ENCODE assay signal across 1 cellular context in the genomic region with DNA sequence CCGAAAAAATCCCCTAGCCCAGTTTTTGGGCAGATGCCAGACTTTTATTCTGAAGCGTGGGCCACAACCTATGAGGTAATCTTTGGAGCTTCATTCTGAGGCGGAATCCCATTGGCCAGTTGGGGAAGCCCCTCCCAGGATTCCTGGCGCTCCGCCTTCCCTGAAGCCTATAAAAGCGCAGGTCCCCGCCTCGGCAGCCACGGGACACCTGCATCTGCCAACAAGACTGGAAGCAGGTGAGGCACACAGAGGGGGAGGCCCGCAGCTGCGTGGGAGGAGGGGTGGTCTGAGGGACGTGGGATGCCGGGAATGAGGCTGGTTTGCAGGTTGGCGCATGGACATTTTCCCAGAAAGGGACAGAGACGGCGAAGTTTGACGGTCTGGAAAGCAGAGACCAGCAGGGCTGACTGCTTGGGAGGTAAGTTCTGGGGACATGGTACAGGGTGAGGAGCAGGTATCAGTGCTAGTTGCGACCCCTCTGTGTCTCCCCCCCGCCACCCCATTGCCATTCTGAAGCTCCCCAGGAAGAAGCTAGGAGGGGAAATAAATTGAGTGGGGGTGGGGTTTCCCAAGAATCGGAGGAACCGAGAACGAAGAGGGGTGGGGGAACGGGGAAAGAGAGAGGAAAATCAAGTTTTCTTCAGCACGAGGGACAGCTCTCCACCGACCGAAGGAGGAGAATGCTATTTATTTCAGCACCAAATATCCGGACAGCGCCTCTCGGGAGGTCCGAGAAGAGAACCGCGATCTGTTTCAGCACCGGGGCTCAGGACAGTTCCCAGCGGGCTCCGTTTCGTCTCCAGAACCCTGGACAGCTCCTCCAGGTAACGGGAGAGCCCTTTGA.
TF ChIP-seq lines count a peak whose summit lies in the region.

No MANE protein-coding gene starts in this region.

TF ChIP-seq in HepG2, 621 proteins besides CTCF, POLR2A, EP300 and RAD21 (continued from another document and continues in another):
- TF ChIP-seq, protein P1, sequence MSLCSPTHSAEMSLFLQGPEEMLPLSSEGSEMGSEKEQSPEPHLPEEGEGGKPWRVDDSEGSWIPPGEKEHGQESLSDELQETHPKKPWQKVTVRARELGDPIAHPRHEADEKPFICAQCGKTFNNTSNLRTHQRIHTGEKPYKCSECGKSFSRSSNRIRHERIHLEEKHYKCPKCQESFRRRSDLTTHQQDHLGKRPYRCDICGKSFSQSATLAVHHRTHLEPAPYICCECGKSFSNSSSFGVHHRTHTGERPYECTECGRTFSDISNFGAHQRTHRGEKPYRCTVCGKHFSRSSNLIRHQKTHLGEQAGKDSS (CRISPR knock-in tag; IDR thresholded peaks at IDR 0.05; ENCODE audit: borderline replicate concordance, low read depth): peak; percentile 100
- no peak for TF ChIP-seq FOXA1 (IDR thresholded peaks at IDR 0.05)
- peak; percentile 79 for TF ChIP-seq FOXA1 (CRISPR knock-in tag; IDR thresholded peaks at IDR 0.05)
- peak; percentile 100 for TF ChIP-seq REXO4 (CRISPR knock-in tag; IDR thresholded peaks at IDR 0.05; ENCODE audit: borderline replicate concordance)
- peak; percentile 90 for TF ChIP-seq ZNF629 (CRISPR knock-in tag; conservative IDR thresholded peaks at IDR 0.05)
- TF ChIP-seq RFX3 (CRISPR knock-in tag; IDR thresholded peaks at IDR 0.05): peak; percentile 87
- TF ChIP-seq ZFP62 (CRISPR knock-in tag; IDR thresholded peaks at IDR 0.05): no peak
- TF ChIP-seq PHF8 (CRISPR knock-in tag; IDR thresholded peaks at IDR 0.05): peak; percentile 87
- peak; percentile 100 for TF ChIP-seq ZBTB1 (CRISPR knock-in tag; IDR thresholded peaks at IDR 0.05; ENCODE audit: borderline replicate concordance)
- TF ChIP-seq HNRNPK (IDR thresholded peaks at IDR 0.05; ENCODE audit: low read depth, low read length, poor library complexity, severe bottlenecking): peak; percentile 33
- peak; percentile 99 for TF ChIP-seq ISL2 (CRISPR knock-in tag; IDR thresholded peaks at IDR 0.05)
- TF ChIP-seq ZNF367 (CRISPR knock-in tag; IDR thresholded peaks at IDR 0.05; ENCODE audit: borderline replicate concordance): peak; percentile 100
- TF ChIP-seq CBX5 (CRISPR knock-in tag; IDR thresholded peaks at IDR 0.05; ENCODE audit: borderline replicate concordance): peak; percentile 100
- TF ChIP-seq HOXA9 (CRISPR knock-in tag; IDR thresholded peaks at IDR 0.05; ENCODE audit: borderline replicate concordance): peak; percentile 100
- peak; percentile 100 for TF ChIP-seq ZBTB42 (CRISPR knock-in tag; IDR thresholded peaks at IDR 0.05)
- TF ChIP-seq, protein P2, sequence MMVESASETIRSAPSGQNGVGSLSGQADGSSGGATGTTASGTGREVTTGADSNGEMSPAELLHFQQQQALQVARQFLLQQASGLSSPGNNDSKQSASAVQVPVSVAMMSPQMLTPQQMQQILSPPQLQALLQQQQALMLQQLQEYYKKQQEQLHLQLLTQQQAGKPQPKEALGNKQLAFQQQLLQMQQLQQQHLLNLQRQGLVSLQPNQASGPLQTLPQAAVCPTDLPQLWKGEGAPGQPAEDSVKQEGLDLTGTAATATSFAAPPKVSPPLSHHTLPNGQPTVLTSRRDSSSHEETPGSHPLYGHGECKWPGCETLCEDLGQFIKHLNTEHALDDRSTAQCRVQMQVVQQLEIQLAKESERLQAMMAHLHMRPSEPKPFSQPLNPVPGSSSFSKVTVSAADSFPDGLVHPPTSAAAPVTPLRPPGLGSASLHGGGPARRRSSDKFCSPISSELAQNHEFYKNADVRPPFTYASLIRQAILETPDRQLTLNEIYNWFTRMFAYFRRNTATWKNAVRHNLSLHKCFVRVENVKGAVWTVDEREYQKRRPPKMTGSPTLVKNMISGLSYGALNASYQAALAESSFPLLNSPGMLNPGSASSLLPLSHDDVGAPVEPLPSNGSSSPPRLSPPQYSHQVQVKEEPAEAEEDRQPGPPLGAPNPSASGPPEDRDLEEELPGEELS (CRISPR knock-in tag; IDR thresholded peaks at IDR 0.05): peak; percentile 97
- peak; percentile 100 for TF ChIP-seq NFKBIZ (CRISPR knock-in tag; IDR thresholded peaks at IDR 0.05)
- TF ChIP-seq ZNF75D (CRISPR knock-in tag; IDR thresholded peaks at IDR 0.05; ENCODE audit: borderline replicate concordance): peak; percentile 100
- peak; percentile 100 for TF ChIP-seq ZNF251 (CRISPR knock-in tag; IDR thresholded peaks at IDR 0.05)
- TF ChIP-seq ZGPAT (CRISPR knock-in tag; IDR thresholded peaks at IDR 0.05): peak; percentile 100
- peak; percentile 100 for TF ChIP-seq STAT6 (CRISPR knock-in tag; IDR thresholded peaks at IDR 0.05; ENCODE audit: borderline replicate concordance)
- TF ChIP-seq PHF21A (CRISPR knock-in tag; IDR thresholded peaks at IDR 0.05): peak; percentile 91
- peak; percentile 100 for TF ChIP-seq CSRNP2 (CRISPR knock-in tag; conservative IDR thresholded peaks at IDR 0.05; ENCODE audit: low read depth)
- TF ChIP-seq ZNF292 (CRISPR knock-in tag; IDR thresholded peaks at IDR 0.05; ENCODE audit: borderline replicate concordance, low read depth): peak; percentile 89; the same call in 1 of the 2 replicates
- TF ChIP-seq, protein P3, sequence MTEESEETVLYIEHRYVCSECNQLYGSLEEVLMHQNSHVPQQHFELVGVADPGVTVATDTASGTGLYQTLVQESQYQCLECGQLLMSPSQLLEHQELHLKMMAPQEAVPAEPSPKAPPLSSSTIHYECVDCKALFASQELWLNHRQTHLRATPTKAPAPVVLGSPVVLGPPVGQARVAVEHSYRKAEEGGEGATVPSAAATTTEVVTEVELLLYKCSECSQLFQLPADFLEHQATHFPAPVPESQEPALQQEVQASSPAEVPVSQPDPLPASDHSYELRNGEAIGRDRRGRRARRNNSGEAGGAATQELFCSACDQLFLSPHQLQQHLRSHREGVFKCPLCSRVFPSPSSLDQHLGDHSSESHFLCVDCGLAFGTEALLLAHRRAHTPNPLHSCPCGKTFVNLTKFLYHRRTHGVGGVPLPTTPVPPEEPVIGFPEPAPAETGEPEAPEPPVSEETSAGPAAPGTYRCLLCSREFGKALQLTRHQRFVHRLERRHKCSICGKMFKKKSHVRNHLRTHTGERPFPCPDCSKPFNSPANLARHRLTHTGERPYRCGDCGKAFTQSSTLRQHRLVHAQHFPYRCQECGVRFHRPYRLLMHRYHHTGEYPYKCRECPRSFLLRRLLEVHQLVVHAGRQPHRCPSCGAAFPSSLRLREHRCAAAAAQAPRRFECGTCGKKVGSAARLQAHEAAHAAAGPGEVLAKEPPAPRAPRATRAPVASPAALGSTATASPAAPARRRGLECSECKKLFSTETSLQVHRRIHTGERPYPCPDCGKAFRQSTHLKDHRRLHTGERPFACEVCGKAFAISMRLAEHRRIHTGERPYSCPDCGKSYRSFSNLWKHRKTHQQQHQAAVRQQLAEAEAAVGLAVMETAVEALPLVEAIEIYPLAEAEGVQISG (CRISPR knock-in tag; IDR thresholded peaks at IDR 0.05): peak; percentile 97
- TF ChIP-seq KDM4B (CRISPR knock-in tag; IDR thresholded peaks at IDR 0.05): peak; percentile 100
- TF ChIP-seq, protein P4, sequence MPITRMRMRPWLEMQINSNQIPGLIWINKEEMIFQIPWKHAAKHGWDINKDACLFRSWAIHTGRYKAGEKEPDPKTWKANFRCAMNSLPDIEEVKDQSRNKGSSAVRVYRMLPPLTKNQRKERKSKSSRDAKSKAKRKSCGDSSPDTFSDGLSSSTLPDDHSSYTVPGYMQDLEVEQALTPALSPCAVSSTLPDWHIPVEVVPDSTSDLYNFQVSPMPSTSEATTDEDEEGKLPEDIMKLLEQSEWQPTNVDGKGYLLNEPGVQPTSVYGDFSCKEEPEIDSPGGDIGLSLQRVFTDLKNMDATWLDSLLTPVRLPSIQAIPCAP (CRISPR knock-in tag; IDR thresholded peaks at IDR 0.05; ENCODE audit: low read depth): peak; percentile 99
- peak; percentile 100 for TF ChIP-seq ZNF264 (CRISPR knock-in tag; IDR thresholded peaks at IDR 0.05)
- peak; percentile 99 for TF ChIP-seq GLMP (CRISPR knock-in tag; IDR thresholded peaks at IDR 0.05; ENCODE audit: borderline replicate concordance)
- peak; percentile 100 for TF ChIP-seq ZC3H4 (CRISPR knock-in tag; IDR thresholded peaks at IDR 0.05; ENCODE audit: borderline replicate concordance)
- TF ChIP-seq MTERF4 (CRISPR knock-in tag; IDR thresholded peaks at IDR 0.05): peak; percentile 100
- TF ChIP-seq, protein P5, sequence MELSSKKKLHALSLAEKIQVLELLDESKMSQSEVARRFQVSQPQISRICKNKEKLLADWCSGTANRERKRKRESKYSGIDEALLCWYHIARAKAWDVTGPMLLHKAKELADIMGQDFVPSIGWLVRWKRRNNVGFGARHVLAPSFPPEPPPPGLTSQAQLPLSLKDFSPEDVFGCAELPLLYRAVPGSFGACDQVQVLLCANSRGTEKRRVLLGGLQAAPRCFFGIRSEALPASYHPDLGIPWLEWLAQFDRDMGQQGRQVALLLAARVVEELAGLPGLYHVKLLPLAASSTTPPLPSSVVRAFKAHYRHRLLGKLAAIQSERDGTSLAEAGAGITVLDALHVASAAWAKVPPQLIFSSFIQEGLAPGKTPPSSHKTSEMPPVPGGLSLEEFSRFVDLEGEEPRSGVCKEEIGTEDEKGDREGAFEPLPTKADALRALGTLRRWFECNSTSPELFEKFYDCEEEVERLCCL (CRISPR knock-in tag; IDR thresholded peaks at IDR 0.05; ENCODE audit: borderline replicate concordance): peak; percentile 100
- TF ChIP-seq SAP130 (CRISPR knock-in tag; IDR thresholded peaks at IDR 0.05; ENCODE audit: low read depth): peak; percentile 100
